8 cellular contexts compared by ENCODE assay signal in genomic region chr16:89315791-89316581, GRCh38.
DNase-seq lines count a peak whose midpoint lies in the region; ATAC-seq, FAIRE-seq and TF ChIP-seq lines count a peak whose summit lies in the region.

No MANE protein-coding gene starts in this region.

- peak; percentile 86 for ATAC-seq in activated T-cell treated with anti-CD3 and anti-CD28 coated beads, Interleukin-2, amount 50 U/mL, for 72 hours (replicated peaks in 1 of 2)
- ATAC-seq in GM19328 (IDR thresholded peaks at IDR 0.05; ENCODE audit: unreplicated experiment), result no peak

- POLR2A ChIA-PET in OCI-LY7 (lab: Charles Lee), result interaction anchor here (0.6 kb wide), 1 partner anchor 11 kb away, joined by 3 read pairs; no protein-coding TSS in a partner anchor

- no peaks in the 10 kb centered on the region for H3K9me3 ChIP-seq in OCI-LY7 (ENCODE audit: low read length)

- H3K27ac Mint-ChIP-seq in activated T-cell treated with anti-CD3 and anti-CD28 coated beads, Interleukin-2, amount 50 U/mL, for 72 hours, result peak overlapping the region; percentile 90

- peaks cover 38% of the 10 kb centered on the region for H3K4me1 ChIP-seq in OCI-LY7 (ENCODE audit: insufficient read depth, low read length, poor library complexity, severe bottlenecking)

- H3K9me3 Mint-ChIP-seq in activated T-cell treated with anti-CD3 and anti-CD28 coated beads, Interleukin-2, amount 50 U/mL, for 72 hours, result no peaks in the 10 kb centered on the region

- H3K27me3 Mint-ChIP-seq in activated T-cell treated with anti-CD3 and anti-CD28 coated beads, Interleukin-2, amount 50 U/mL, for 72 hours (ENCODE audit: low read depth), result no peaks in the 10 kb centered on the region

- no peak overlapping the region for H2AFZ ChIP-seq in OCI-LY7 (ENCODE audit: low read length)

- no TSS peak for BruUV-seq in OCI-LY7 (replicated peaks; lab: Mats Ljungman, UMichigan)

- H3K4me3 ChIP-seq in OCI-LY7 (ENCODE audit: low read depth, low read length, poor library complexity, severe bottlenecking), result peak overlapping the region; percentile 18

- H3K4me3 Mint-ChIP-seq in activated T-cell treated with anti-CD3 and anti-CD28 coated beads, Interleukin-2, amount 50 U/mL, for 72 hours, result peak overlapping the region; percentile 80 to 87

- peak overlapping the region; percentile 55 for H3K27ac ChIP-seq in OCI-LY7 (ENCODE audit: low read depth, low read length, poor library complexity, severe bottlenecking)

- CTCF ChIA-PET in OCI-LY7 (lab: Charles Lee; ENCODE audit: unreplicated experiment), result no interaction called here

- peak; percentile 72 for DNase-seq in GM12891 (ENCODE audit: insufficient read length, low spot score)
- DNase-seq in OCI-LY7 (ENCODE audit: low spot score), result peak; percentile 65
- DNase-seq in activated T-cell treated with anti-CD3 and anti-CD28 coated beads, Interleukin-2, amount 50 U/mL, for 72 hours, result peak; percentile 75 to 82
- DNase-seq in glomerular visceral epithelial cell (ENCODE audit: extremely low spot score), result peak; percentile 76
- DNase-seq in stimulated activated CD4-positive, alpha-beta T cell treated with anti-CD3 and anti-CD28 coated beads, Interleukin-2, amount 100 ng/mL, for 4 hours (ENCODE audit: low read depth), result peak; percentile 65
- DNase-seq in NCI-H2196 treated with DMSO at 0.1 percent for 48 hours (lab: John Stamatoyannopoulos, UW; ENCODE audit: unreplicated experiment), result no peak
- DNase-seq in SIG-M5 (lab: John Stamatoyannopoulos, UW), result no peak

- H3K36me3 ChIP-seq in OCI-LY7 (ENCODE audit: insufficient read depth, low read length), result peaks cover 52% of the 10 kb centered on the region

- H4K20me1 ChIP-seq in OCI-LY7 (ENCODE audit: insufficient read depth, low read length), result peaks cover 25% of the 10 kb centered on the region

- peaks cover 87% of the 10 kb centered on the region for H3K4me1 Mint-ChIP-seq in activated T-cell treated with anti-CD3 and anti-CD28 coated beads, Interleukin-2, amount 50 U/mL, for 72 hours (ENCODE audit: low read depth)

- intact Hi-C loops in OCI-LY7 (cut with micrococcal nuclease; ENCODE audit: unreplicated experiment), result loop anchor here (5.0 kb wide), 1 partner anchor 191 kb away; the partner anchor contains the start of gene SPG7

- peaks cover 3 to 22% of the 10 kb centered on the region in 2 donors for H3K36me3 Mint-ChIP-seq in activated T-cell treated with anti-CD3 and anti-CD28 coated beads, Interleukin-2, amount 50 U/mL, for 72 hours (ENCODE audit: insufficient read depth in 2 of 2)

- peak; percentile 96 for FAIRE-seq in GM12891 (lab: Jason Lieb, UNC)

- peak overlapping the region; percentile 66 for H3K4me2 ChIP-seq in OCI-LY7 (ENCODE audit: low read length)

- peaks cover 86% of the 10 kb centered on the region for H3K79me2 ChIP-seq in OCI-LY7 (ENCODE audit: insufficient read depth, low read depth, low read length)

- H3K9me2 ChIP-seq in OCI-LY7 (ENCODE audit: insufficient read depth, low read length), result no peaks in the 10 kb centered on the region

- TF ChIP-seq CTCF in OCI-LY7 (conservative IDR thresholded peaks at IDR 0.05; ENCODE audit: low read length), result no peak

- no peak for TF ChIP-seq POLR2A in GM12891 (IDR thresholded peaks at IDR 0.05; ENCODE audit: low read depth, low read length)

TF ChIP-seq in GM12891, 5 proteins besides CTCF, POLR2A, EP300 and RAD21:
- TF ChIP-seq POU2F2 (IDR thresholded peaks at IDR 0.05; ENCODE audit: low read depth, low read length) (no peak), TAF1 (IDR thresholded peaks at IDR 0.05; ENCODE audit: low read depth, low read length) (no peak), PAX5 (IDR thresholded peaks at IDR 0.05; ENCODE audit: insufficient read depth, low read length, severe bottlenecking) (no peak), POLR2AphosphoS5 (IDR thresholded peaks at IDR 0.05; ENCODE audit: low read depth, low read length) (no peak), SPI1 (IDR thresholded peaks at IDR 0.05; ENCODE audit: low read depth, low read length) (peak; percentile 25; the same call in 1 of the 2 replicates)

Comparison
In these comparisons a context has a peak if more than half of its experiments do, and no peak if none do; other contexts are left out.
1. DNase-seq: peak in GM12891 (single experiment), OCI-LY7 (single experiment), activated T-cell treated with anti-CD3 and anti-CD28 coated beads, Interleukin-2, amount 50 U/mL, for 72 hours (2 of 2), glomerular visceral epithelial cell (single experiment) and stimulated activated CD4-positive, alpha-beta T cell treated with anti-CD3 and anti-CD28 coated beads, Interleukin-2, amount 100 ng/mL, for 4 hours (single experiment); none in NCI-H2196 treated with DMSO at 0.1 percent for 48 hours (single experiment) and SIG-M5 (single experiment).